11 cellular contexts compared by ENCODE assay signal in the genomic region with DNA sequence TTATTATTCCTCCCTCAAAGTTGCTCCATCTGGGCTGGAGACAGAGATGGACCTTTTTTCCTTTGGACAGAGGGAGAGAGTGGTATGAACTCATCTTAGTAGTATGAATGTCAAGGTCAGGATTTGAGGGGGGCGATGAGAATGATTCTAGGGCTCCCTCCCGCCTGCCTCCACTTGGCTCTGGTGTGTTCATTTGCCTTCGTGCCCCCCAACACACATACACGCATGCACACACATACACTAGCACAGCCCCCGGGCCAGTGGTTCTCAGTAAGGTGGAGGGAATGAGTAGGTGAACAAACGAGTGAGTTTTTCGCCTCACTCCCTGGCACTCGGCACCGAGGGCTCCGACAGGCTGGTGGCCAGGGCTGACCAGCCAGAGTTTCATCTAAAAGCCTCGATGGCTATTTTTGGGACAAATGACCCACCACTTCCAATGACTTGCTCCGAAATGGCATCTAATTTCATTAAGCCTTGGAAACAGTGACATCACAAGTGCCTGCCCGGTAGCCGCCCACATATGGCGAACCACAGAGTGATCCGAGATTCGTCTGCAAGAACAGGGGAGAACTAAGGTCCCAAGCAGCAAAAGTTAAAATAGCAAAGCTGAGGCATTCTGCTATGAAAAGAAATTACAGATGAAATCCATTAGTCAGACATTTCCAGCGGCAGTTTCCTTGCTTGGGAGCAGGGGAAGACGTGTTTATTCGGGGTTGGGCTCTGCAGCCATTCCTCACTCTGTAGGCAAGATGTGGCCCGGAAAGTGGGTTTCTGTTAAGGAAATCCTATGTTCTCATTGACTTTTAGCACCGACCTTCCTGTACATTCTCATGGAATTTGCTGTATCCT. TPM values are rescaled to one million over a fixed set of nuclear protein-coding genes. Genes with fewer than 3 reads are reported as not detected.
DNase-seq lines count a peak whose midpoint lies in the region; ATAC-seq and TF ChIP-seq lines count a peak whose summit lies in the region.
"Had no signal": no experiment of that assay in that cellular context is flagged by ENCODE, and none has a peak within 500 bp of the region (broad histone marks: within the 10 kb centered on the region; RNA-seq: fewer than 3 reads in every experiment).

No MANE protein-coding gene starts in this region.

- WGBS in esophagus squamous epithelium, 2 donors: 70 to 71% methylated on average over 16 to 19 of the region's 22 CpGs

- peaks cover 18% of the 10 kb centered on the region for H3K36me3 Mint-ChIP-seq in nephron (ENCODE audit: low read depth)
- peaks cover 20% of the 10 kb centered on the region for H3K36me3 Mint-ChIP-seq in type B pancreatic cell

- H3K27me3 ChIP-seq in cardiac muscle cell (no peaks in the 10 kb centered on the region), esophagus squamous epithelium (no peaks in the 10 kb centered on the region)

- H3K9me3 ChIP-seq in cardiac muscle cell (ENCODE audit: low read depth): no peaks in the 10 kb centered on the region
- H3K9me3 ChIP-seq in esophagus squamous epithelium: no peaks in the 10 kb centered on the region

- no peak for DNase-seq in cardiac muscle cell (ENCODE audit: low read depth in 1 of 2, low spot score in 1 of 2)
- no peak for DNase-seq in Right ventricle myocardium inferior (ENCODE audit: missing footprints)
- DNase-seq in esophagus squamous epithelium (lab: John Stamatoyannopoulos, UW): no peak
- DNase-seq in type B pancreatic cell (ENCODE audit: extremely low spot score, unreplicated experiment): no peak
- DNase-seq in NCI-H2081 (lab: John Stamatoyannopoulos, UW): no peak
- DNase-seq in hippocampal formation (lab: John Stamatoyannopoulos, UW): no peak
- DNase-seq: NCI-H1417, PC-3, T1000 had no signal

- H3K27ac Mint-ChIP-seq in nephron (peak overlapping the region; percentile 41 to 61 (median 60)), type B pancreatic cell (peak overlapping the region; percentile 29)

- H3K36me3 ChIP-seq in cardiac muscle cell: no peaks in the 10 kb centered on the region
- H3K36me3 ChIP-seq in esophagus squamous epithelium: peaks cover 0 to 15% (median 0%) of the 10 kb centered on the region in 3 donors

- no peaks in the 10 kb centered on the region for H3K9me3 Mint-ChIP-seq in nephron
- H3K9me3 Mint-ChIP-seq in type B pancreatic cell: no peaks in the 10 kb centered on the region

- H3K27ac ChIP-seq in cardiac muscle cell: peak overlapping the region; percentile 39
- peak overlapping the region; percentile 44 to 88 (median 82) for H3K27ac ChIP-seq in esophagus squamous epithelium

- peaks cover 23% of the 10 kb centered on the region for H3K4me1 Mint-ChIP-seq in nephron
- H3K4me1 Mint-ChIP-seq in type B pancreatic cell (ENCODE audit: unreplicated experiment): peaks cover 32% of the 10 kb centered on the region

- H3K4me3 ChIP-seq in cardiac muscle cell (no peak overlapping the region), esophagus squamous epithelium (peak overlapping the region in 3 of 4 donors; percentile 10 to 15 (median 13))

- TF ChIP-seq CTCF in cardiac muscle cell (IDR thresholded peaks at IDR 0.05; ENCODE audit: low read depth, low read length): no peak
- no peak for TF ChIP-seq CTCF in esophagus squamous epithelium (IDR thresholded peaks at IDR 0.05)
- no peak for TF ChIP-seq CTCF in nephron (IDR thresholded peaks at IDR 0.05; ENCODE audit: unreplicated experiment in 3 of 3)
- TF ChIP-seq CTCF in type B pancreatic cell (conservative IDR thresholded peaks at IDR 0.05): no peak

- TF ChIP-seq POLR2A in esophagus squamous epithelium (IDR thresholded peaks at IDR 0.05): no peak

- H3K4me3 Mint-ChIP-seq in nephron: no peak overlapping the region
- H3K4me3 Mint-ChIP-seq in type B pancreatic cell: no peak overlapping the region

- ATAC-seq in Right ventricle myocardium inferior: no peak
- ATAC-seq in HG03159 (IDR thresholded peaks at IDR 0.05; ENCODE audit: unreplicated experiment): no peak
- ATAC-seq: PC-3 had no signal

- intact Hi-C loops in Right ventricle myocardium inferior (cut with DNase I): no loop called here
- intact Hi-C loops in esophagus squamous epithelium (cut with DNase I): no loop called here

- peaks cover 10% of the 10 kb centered on the region for H3K4me1 ChIP-seq in cardiac muscle cell (ENCODE audit: low read depth)
- H3K4me1 ChIP-seq in esophagus squamous epithelium: peaks cover 4 to 43% (median 13%) of the 10 kb centered on the region in 3 donors

- H3K27me3 Mint-ChIP-seq in nephron (ENCODE audit: low read depth) (peaks cover 4% of the 10 kb centered on the region), type B pancreatic cell (no peaks in the 10 kb centered on the region)

RNA-seq across cellular contexts. Expression of gene ERGIC1, which starts 44.8 kb away (rescaled TPM):
- total RNA-seq in cardiac muscle cell: 77.3 and 85.1 TPM in 2 replicates
- polyA plus RNA-seq in cardiac muscle cell: 15.4 and 22.2 TPM in 2 replicates
- 74.8 TPM for total RNA-seq in Right ventricle myocardium inferior
- total RNA-seq in esophagus squamous epithelium: 10 to 100 TPM; 50.9 to 83.0 (median 65.5) TPM
- 85.2 and 105 TPM in 2 replicates for total RNA-seq in type B pancreatic cell (ENCODE audit: low replicate concordance)
